In the genomic region with DNA sequence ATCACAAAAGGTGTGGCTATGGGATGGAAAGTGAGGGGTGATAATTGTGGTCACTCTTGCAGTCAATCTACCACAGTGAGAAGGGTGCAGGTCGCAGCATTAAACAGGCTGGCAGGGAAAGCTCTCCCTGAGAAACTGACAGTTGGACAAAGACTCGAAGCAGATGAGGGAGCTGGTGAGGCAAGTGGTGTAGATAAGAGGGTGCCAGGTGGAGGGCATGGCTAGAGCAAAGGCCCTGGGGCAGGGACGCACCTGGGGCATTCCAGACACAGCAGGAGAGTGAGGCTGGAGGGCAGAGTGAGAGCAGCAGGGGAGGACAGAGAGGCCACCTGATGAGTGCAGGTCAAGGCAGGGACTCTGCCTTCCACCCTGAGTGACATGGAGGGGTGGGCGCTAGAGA, we compare ENCODE assay signal across 19 cellular contexts.
DNase-seq lines count a peak whose midpoint lies in the region; ATAC-seq and TF ChIP-seq lines count a peak whose summit lies in the region.
"Had no signal": no experiment of that assay in that cellular context is flagged by ENCODE, and none has a peak within 500 bp of the region (broad histone marks: within the 10 kb centered on the region; RNA-seq: fewer than 3 reads in every experiment).

No MANE protein-coding gene starts in this region.

- H2BK12ac ChIP-seq in neuronal stem cell (ENCODE audit: low read length) (no peak overlapping the region), mesenchymal stem cell (ENCODE audit: low read length in 2 of 2) (no peak overlapping the region)

- H2AFZ ChIP-seq in neuronal stem cell (ENCODE audit: low read length) (no peak overlapping the region), mesenchymal stem cell (ENCODE audit: low read depth, low read length) (no peak overlapping the region)

- H3K14ac ChIP-seq in neuronal stem cell (ENCODE audit: low read length) (no peak overlapping the region), mesenchymal stem cell (ENCODE audit: low read length in 2 of 2) (no peak overlapping the region)

- H2BK5ac ChIP-seq in neuronal stem cell (ENCODE audit: low read length) (peak overlapping the region; percentile 33), mesenchymal stem cell (ENCODE audit: low read depth, low read length, poor library complexity, severe bottlenecking) (no peak overlapping the region)

- no peak for TF ChIP-seq CTCF in psoas muscle (IDR thresholded peaks at IDR 0.05)

- no peaks in the 10 kb centered on the region for H3K79me1 ChIP-seq in neuronal stem cell (ENCODE audit: low read depth, low read length)
- H3K79me1 ChIP-seq in mesenchymal stem cell (replicated peaks; ENCODE audit: low read length, poor library complexity, severe bottlenecking), result no peaks in the 10 kb centered on the region

- H2BK120ac ChIP-seq in neuronal stem cell (ENCODE audit: low read depth, low read length), result no peak overlapping the region
- H2BK120ac ChIP-seq in mesenchymal stem cell (ENCODE audit: low read depth, low read length), result no peak overlapping the region

- H3K4me3 ChIP-seq in neuronal stem cell (ENCODE audit: low read length in 2 of 2), result no peak overlapping the region
- H3K4me3 ChIP-seq in mesenchymal stem cell (ENCODE audit: insufficient read depth in 1 of 2, low read depth in 1 of 2, low read length in 2 of 2), result no peak overlapping the region
- no peak overlapping the region for H3K4me3 ChIP-seq in psoas muscle
- H3K4me3 ChIP-seq: A549; BLaER1 treated with 17β-estradiol and CSF1 and Interleukin-3, amounts not matched to agents 10 nM and 100 nM; GM12878 had no signal

- no peak overlapping the region for H3K9ac ChIP-seq in neuronal stem cell (ENCODE audit: low read depth, low read length, poor library complexity)
- no peak overlapping the region for H3K9ac ChIP-seq in mesenchymal stem cell (ENCODE audit: low read length)
- H3K9ac ChIP-seq: BLaER1 treated with 17β-estradiol and CSF1 and Interleukin-3, amounts not matched to agents 10 nM and 100 nM had no signal

- H3K4ac ChIP-seq in neuronal stem cell (ENCODE audit: low read length) (no peak overlapping the region), mesenchymal stem cell (ENCODE audit: low read depth in 1 of 2, low read length in 2 of 2) (no peak overlapping the region)

- no peak overlapping the region for H3K23ac ChIP-seq in neuronal stem cell (ENCODE audit: low read depth, low read length, poor library complexity)
- H3K23ac ChIP-seq in mesenchymal stem cell (ENCODE audit: low read length in 2 of 2), result no peak overlapping the region

- no peaks in the 10 kb centered on the region for H3K36me3 ChIP-seq in neuronal stem cell (replicated peaks in 1 of 2; ENCODE audit: control insufficient read depth in 2 of 2, insufficient read depth in 2 of 2, low read length in 2 of 2)
- no peaks in the 10 kb centered on the region for H3K36me3 ChIP-seq in mesenchymal stem cell (ENCODE audit: control insufficient read depth in 1 of 2, insufficient read depth in 2 of 2, low read depth in 1 of 2, low read length in 2 of 2)
- H3K36me3 ChIP-seq in psoas muscle (ENCODE audit: insufficient read depth in 1 of 2, low read depth in 1 of 2), result no peaks in the 10 kb centered on the region
- H3K36me3 ChIP-seq: BLaER1 treated with 17β-estradiol and CSF1 and Interleukin-3, amounts not matched to agents 10 nM and 100 nM had no signal

- no peak overlapping the region for H4K91ac ChIP-seq in neuronal stem cell (ENCODE audit: low read depth, low read length, poor library complexity)
- H4K91ac ChIP-seq in mesenchymal stem cell (ENCODE audit: low read length), result no peak overlapping the region

- H3K4me2 ChIP-seq in neuronal stem cell (ENCODE audit: insufficient read depth, low read length, poor library complexity, severe bottlenecking) (no peak overlapping the region), mesenchymal stem cell (ENCODE audit: low read length, poor library complexity, severe bottlenecking) (no peak overlapping the region)
- H3K4me2 ChIP-seq: A549; BLaER1 treated with 17β-estradiol and CSF1 and Interleukin-3, amounts not matched to agents 10 nM and 100 nM had no signal

- no peaks in the 10 kb centered on the region for H3K27me3 ChIP-seq in neuronal stem cell (ENCODE audit: control insufficient read depth in 3 of 3, insufficient read depth in 3 of 3, low read depth in 1 of 3, low read length in 3 of 3)
- H3K27me3 ChIP-seq in mesenchymal stem cell (ENCODE audit: control insufficient read depth in 1 of 2, insufficient read depth in 1 of 2, low read length in 2 of 2), result peaks cover 0 to 3% of the 10 kb centered on the region in 2 experiments
- H3K27me3 ChIP-seq in psoas muscle (ENCODE audit: insufficient read depth in 3 of 3, low read length in 2 of 3), result peaks cover 0 to 25% (median 5%) of the 10 kb centered on the region in 3 donors
- H3K27me3 ChIP-seq: BLaER1 treated with 17β-estradiol and CSF1 and Interleukin-3, amounts not matched to agents 10 nM and 100 nM had no signal

- intact Hi-C loops in psoas muscle (cut with DNase I), result loop anchor here in 1 of 2 donors (10.0 kb wide), 2 partner anchors 130 to 1080 kb away; no protein-coding TSS in a partner anchor

- no peak for ATAC-seq in psoas muscle
- ATAC-seq: A549; CD8-positive, alpha-beta T cell; GM12878 had no signal

- WGBS in neuronal stem cell (ENCODE audit: extremely low coverage in 2 of 2, insufficient read length in 2 of 2, insufficient replicate concordance in 1 of 2), 2 donors, result no CpG with 5 or more reads among the region's 4 CpGs
- WGBS in mesenchymal stem cell, result 36% methylated on average over 4 of the region's 4 CpGs
- WGBS in psoas muscle, 3 donors, result 79 to 87% (median 81%) methylated on average over 4 of the region's 4 CpGs

- H4K8ac ChIP-seq in neuronal stem cell (ENCODE audit: low read depth, low read length), result no peak overlapping the region
- H4K8ac ChIP-seq in mesenchymal stem cell (ENCODE audit: low read length), result no peak overlapping the region

- H2BK15ac ChIP-seq in neuronal stem cell (ENCODE audit: low read length) (no peak overlapping the region), mesenchymal stem cell (ENCODE audit: low read depth, poor library complexity, severe bottlenecking) (no peak overlapping the region)

- DNase-seq in NCI-H146 (lab: John Stamatoyannopoulos, UW), result peak; percentile 48
- no peak for DNase-seq in NCI-H146 treated with DMSO at 0.1 percent for 48 hours (lab: John Stamatoyannopoulos, UW; ENCODE audit: unreplicated experiment)
- peak; percentile 62 for DNase-seq in RPMI8226
- no peak for DNase-seq in neuronal stem cell (ENCODE audit: low spot score)
- no peak for DNase-seq in mesenchymal stem cell
- no peak for DNase-seq in psoas muscle
- no peak for DNase-seq in NCI-H345 treated with DMSO at 0.1 percent for 48 hours (lab: John Stamatoyannopoulos, UW; ENCODE audit: unreplicated experiment)
- DNase-seq: AML-193; Caco-2; Calu3; CD4-positive, alpha-beta T cell; CD8-positive, alpha-beta T cell; DMS79 treated with DMSO at 0.1 percent for 48 hours; GDM1 had no signal

- H2AK5ac ChIP-seq in neuronal stem cell (ENCODE audit: low read depth, low read length), result peak overlapping the region; percentile 42
- H2AK5ac ChIP-seq in mesenchymal stem cell (ENCODE audit: low read length, severe bottlenecking), result no peak overlapping the region

- H3K9me3 ChIP-seq in neuronal stem cell (replicated peaks in 1 of 2; ENCODE audit: control insufficient read depth in 2 of 2, insufficient read depth in 1 of 2, low read depth in 1 of 2, low read length in 2 of 2) (peaks cover 0 to 4% of the 10 kb centered on the region in 2 donors), mesenchymal stem cell (ENCODE audit: control insufficient read depth, low read length) (no peaks in the 10 kb centered on the region), psoas muscle (no peaks in the 10 kb centered on the region)
- H3K9me3 ChIP-seq: A549, Caco-2 had no signal

- H3K4me1 ChIP-seq in neuronal stem cell (ENCODE audit: control insufficient read depth in 2 of 2, insufficient read depth in 1 of 2, low read depth in 1 of 2, low read length in 2 of 2), result peaks cover 0 to 2% of the 10 kb centered on the region in 2 donors
- no peaks in the 10 kb centered on the region for H3K4me1 ChIP-seq in mesenchymal stem cell (ENCODE audit: control insufficient read depth, insufficient read depth, low read depth, low read length)
- H3K4me1 ChIP-seq in psoas muscle, result no peaks in the 10 kb centered on the region
- H3K4me1 ChIP-seq: A549, Caco-2 had no signal

- H3K27ac ChIP-seq in neuronal stem cell (replicated peaks; ENCODE audit: low read length) (no peak overlapping the region), mesenchymal stem cell (ENCODE audit: low read length, poor library complexity, severe bottlenecking) (no peak overlapping the region), psoas muscle (no peak overlapping the region)
- H3K27ac ChIP-seq: 22Rv1; A549; BLaER1 treated with 17β-estradiol and CSF1 and Interleukin-3, amounts not matched to agents 10 nM and 100 nM; C4-2B had no signal

- H3K18ac ChIP-seq in neuronal stem cell (ENCODE audit: low read length), result peak overlapping the region; percentile 16
- H3K18ac ChIP-seq in mesenchymal stem cell (ENCODE audit: low read depth in 1 of 2, low read length in 2 of 2), result no peak overlapping the region

Comparison
In these comparisons a context has a peak if more than half of its experiments do, and no peak if none do; other contexts are left out.
1. DNase-seq: peak in NCI-H146 (single experiment) and RPMI8226 (single experiment); none in NCI-H146 treated with DMSO at 0.1 percent for 48 hours (single experiment), neuronal stem cell (single experiment), mesenchymal stem cell (single experiment), psoas muscle (0 of 2) and NCI-H345 treated with DMSO at 0.1 percent for 48 hours (single experiment).